In genomic region chr11:66253081-66253480, GRCh38 we compare ENCODE assay signal across 5 cellular contexts. TPM values are rescaled to one million over a fixed set of nuclear protein-coding genes. Genes with fewer than 3 reads are reported as not detected.
"Had no signal": no experiment of that assay in that cellular context is flagged by ENCODE, and none has a peak within 500 bp of the region (broad histone marks: within the 10 kb centered on the region; RNA-seq: fewer than 3 reads in every experiment).

No MANE protein-coding gene starts in this region.

RNA-seq across cellular contexts. Expression of gene CNIH2, which starts 24.9 kb away (rescaled TPM):
- total RNA-seq: Right ventricle myocardium inferior had no signal

RNA-seq across cellular contexts. Expression of gene TMEM151A, which starts 38.6 kb away (rescaled TPM):
- total RNA-seq: activated CD4-positive, alpha-beta memory T cell treated with anti-CD3 and anti-CD28 coated beads, Interleukin-2, amount 10 ng/mL, durations not matched to agents 7 days and 5 days; activated CD4-positive, alpha-beta T cell treated with anti-CD3 and anti-CD28 coated beads for 36 hours; activated T-helper 1 cell treated with anti-CD3 and anti-CD28 coated beads, Interleukin-12 subunit alpha, Interleukin-12 subunit beta, Interleukin-2, Interleukin-4 antibody, amounts not matched to agents 30 ng/mL and 10 ng/mL and 1 ng/mL, durations not matched to agents 14 hours and 24 hours and 36 hours; T-helper 2 cell treated with Interferon-gamma antibody and Interleukin-4, amounts not matched to agents 100 ng/mL and 5 ng/mL, for 36 hours had no signal
